27 cellular contexts compared by ENCODE assay signal in genomic region chr11:72309074-72309598, GRCh38.
DNase-seq lines count a peak whose midpoint lies in the region; ATAC-seq and TF ChIP-seq lines count a peak whose summit lies in the region.
"Had no signal": no experiment of that assay in that cellular context is flagged by ENCODE, and none has a peak within 500 bp of the region (broad histone marks: within the 10 kb centered on the region; RNA-seq: fewer than 3 reads in every experiment).

No MANE protein-coding gene starts in this region.

- peaks cover 27% of the 10 kb centered on the region for H3K36me3 Mint-ChIP-seq in brain
- peaks cover 0 to 64% (median 23%) of the 10 kb centered on the region in 5 donors for H3K36me3 Mint-ChIP-seq in naive thymus-derived CD4-positive, alpha-beta T cell

- no peak for TF ChIP-seq CTCF in brain (conservative IDR thresholded peaks at IDR 0.05)
- TF ChIP-seq CTCF in psoas muscle (IDR thresholded peaks at IDR 0.05): no peak

- intact Hi-C loops in psoas muscle (cut with DNase I): no loop called here
- intact Hi-C loops in naive thymus-derived CD4-positive, alpha-beta T cell (cut with micrococcal nuclease): no loop called here

- H3K9me3 ChIP-seq in psoas muscle: no peaks in the 10 kb centered on the region
- no peaks in the 10 kb centered on the region for H3K9me3 ChIP-seq in naive thymus-derived CD4-positive, alpha-beta T cell (ENCODE audit: control insufficient read depth in 2 of 3, low read length in 3 of 3)
- H3K9me3 ChIP-seq: A549, left ventricle myocardium inferior, neutrophil, vagina had no signal

- H3K36me3 ChIP-seq in psoas muscle (ENCODE audit: insufficient read depth in 1 of 2, low read depth in 1 of 2): peaks cover 3 to 66% of the 10 kb centered on the region in 2 donors
- peaks cover 0 to 61% (median 0%) of the 10 kb centered on the region in 3 experiments for H3K36me3 ChIP-seq in naive thymus-derived CD4-positive, alpha-beta T cell (ENCODE audit: control insufficient read depth in 2 of 3, insufficient read depth in 3 of 3, low read length in 3 of 3)

- no peak overlapping the region for H3K4me3 ChIP-seq in psoas muscle
- H3K4me3 ChIP-seq in naive thymus-derived CD4-positive, alpha-beta T cell (ENCODE audit: low read length): no peak overlapping the region
- H3K4me3 ChIP-seq: A549, left ventricle myocardium inferior, SK-N-MC, vagina had no signal

- CTCF ChIA-PET in naive thymus-derived CD4-positive, alpha-beta T cell (lab: Charles Lee): no interaction called here

- H3K9me3 Mint-ChIP-seq in brain: no peaks in the 10 kb centered on the region
- H3K9me3 Mint-ChIP-seq in naive thymus-derived CD4-positive, alpha-beta T cell: no peaks in the 10 kb centered on the region
- H3K9me3 Mint-ChIP-seq: activated CD4-positive, alpha-beta memory T cell treated with anti-CD3 and anti-CD28 coated beads for 36 hours; activated T-helper 1 cell treated with anti-CD3 and anti-CD28 coated beads, Interleukin-12 subunit alpha, Interleukin-12 subunit beta, Interleukin-2, Interleukin-4 antibody, amounts not matched to agents 30 ng/mL and 10 ng/mL and 1 ng/mL, durations not matched to agents 14 hours and 24 hours and 36 hours; CD4-positive, alpha-beta memory T cell; stimulated activated naive CD8-positive, alpha-beta T cell treated with anti-CD3 and anti-CD28 coated beads, Interleukin-15, amount 100 ng/mL, for 72 hours had no signal

- no peak overlapping the region for H3K27ac ChIP-seq in psoas muscle
- H3K27ac ChIP-seq in naive thymus-derived CD4-positive, alpha-beta T cell (ENCODE audit: low read depth, low read length): no peak overlapping the region
- H3K27ac ChIP-seq: A549, left ventricle myocardium inferior, neutrophil, SK-N-MC, vagina had no signal

- DNase-seq in NCI-H82 (lab: John Stamatoyannopoulos, UW): peak; percentile 54
- no peak for DNase-seq in NCI-H82 treated with DMSO at 0.1 percent for 48 hours (lab: John Stamatoyannopoulos, UW; ENCODE audit: unreplicated experiment)
- peak; percentile 69 for DNase-seq in NCI-H2227 (lab: John Stamatoyannopoulos, UW; ENCODE audit: unreplicated experiment)
- DNase-seq in psoas muscle: no peak
- no peak for DNase-seq in naive thymus-derived CD4-positive, alpha-beta T cell
- DNase-seq: activated CD4-positive, alpha-beta memory T cell treated with anti-CD3 and anti-CD28 coated beads for 36 hours; activated CD4-positive, alpha-beta T cell treated with anti-CD3 and anti-CD28 coated beads for 1 hour; activated CD8-positive, alpha-beta memory T cell treated with anti-CD3 and anti-CD28 coated beads, Interleukin-2, amount 50 U/mL, for 48 hours; activated naive CD4-positive, alpha-beta T cell treated with Interleukin-2 at 50 U/mL for 16 hours; CD4-positive, alpha-beta memory T cell; cerebellar nuclear complex; islet precursor cell; left ventricle myocardium inferior; mesendoderm; NCI-H526 treated with DMSO at 0.1 percent for 48 hours; stimulated activated CD8-positive, alpha-beta memory T cell treated with anti-CD3 and anti-CD28 coated beads, Interleukin-4, amount 100 ng/mL, for 48 hours; stimulated activated naive CD8-positive, alpha-beta T cell treated with anti-CD3 and anti-CD28 coated beads, Interleukin-15, amount 100 ng/mL, for 72 hours; T-helper 17 cell had no signal

- H3K4me1 ChIP-seq in psoas muscle: no peaks in the 10 kb centered on the region
- no peaks in the 10 kb centered on the region for H3K4me1 ChIP-seq in naive thymus-derived CD4-positive, alpha-beta T cell (ENCODE audit: control insufficient read depth in 2 of 2, insufficient read depth in 2 of 2, low read length in 2 of 2)
- H3K4me1 ChIP-seq: A549 had no signal

- H3K27me3 ChIP-seq in psoas muscle (ENCODE audit: insufficient read depth in 3 of 3, low read length in 2 of 3): no peaks in the 10 kb centered on the region
- H3K27me3 ChIP-seq in naive thymus-derived CD4-positive, alpha-beta T cell (ENCODE audit: control insufficient read depth in 2 of 2, insufficient read depth in 2 of 2, low read length in 2 of 2): no peaks in the 10 kb centered on the region
- H3K27me3 ChIP-seq: neutrophil, vagina had no signal

- peaks cover 53% of the 10 kb centered on the region for H3K4me1 Mint-ChIP-seq in brain
- no peaks in the 10 kb centered on the region for H3K4me1 Mint-ChIP-seq in naive thymus-derived CD4-positive, alpha-beta T cell
- H3K4me1 Mint-ChIP-seq: CD4-positive, alpha-beta memory T cell; stimulated activated naive CD8-positive, alpha-beta T cell treated with anti-CD3 and anti-CD28 coated beads, Interleukin-15, amount 100 ng/mL, for 72 hours had no signal

- H3K27ac Mint-ChIP-seq in brain: peak overlapping the region; percentile 61 to 91 (median 85)
- no peak overlapping the region for H3K27ac Mint-ChIP-seq in naive thymus-derived CD4-positive, alpha-beta T cell
- H3K27ac Mint-ChIP-seq: activated CD4-positive, alpha-beta memory T cell treated with anti-CD3 and anti-CD28 coated beads for 36 hours; activated T-helper 1 cell treated with anti-CD3 and anti-CD28 coated beads, Interleukin-12 subunit alpha, Interleukin-12 subunit beta, Interleukin-2, Interleukin-4 antibody, amounts not matched to agents 30 ng/mL and 10 ng/mL and 1 ng/mL, durations not matched to agents 14 hours and 24 hours and 36 hours; stimulated activated naive CD8-positive, alpha-beta T cell treated with anti-CD3 and anti-CD28 coated beads, Interleukin-15, amount 100 ng/mL, for 72 hours; T-helper 17 cell had no signal

- ATAC-seq in HG02884 (IDR thresholded peaks at IDR 0.05; ENCODE audit: unreplicated experiment) (no peak), HG03354 (IDR thresholded peaks at IDR 0.05; ENCODE audit: poor library complexity, severe bottlenecking, unreplicated experiment) (no peak), psoas muscle (no peak)
- ATAC-seq in naive thymus-derived CD4-positive, alpha-beta T cell: no peak
- ATAC-seq: A549; esophagus mucosa; stimulated activated naive CD8-positive, alpha-beta T cell treated with anti-CD3 and anti-CD28 coated beads, Interleukin-15, amount 100 ng/mL, for 72 hours; T-helper 17 cell had no signal

- H3K27me3 Mint-ChIP-seq in brain: no peaks in the 10 kb centered on the region
- no peaks in the 10 kb centered on the region for H3K27me3 Mint-ChIP-seq in naive thymus-derived CD4-positive, alpha-beta T cell
- H3K27me3 Mint-ChIP-seq: activated CD4-positive, alpha-beta memory T cell treated with anti-CD3 and anti-CD28 coated beads for 36 hours; CD4-positive, alpha-beta memory T cell; stimulated activated naive CD8-positive, alpha-beta T cell treated with anti-CD3 and anti-CD28 coated beads, Interleukin-15, amount 100 ng/mL, for 72 hours; T-helper 17 cell had no signal

- POLR2A ChIA-PET in naive thymus-derived CD4-positive, alpha-beta T cell (lab: Charles Lee): no interaction called here

- H3K4me3 Mint-ChIP-seq in brain: no peak overlapping the region
- no peak overlapping the region for H3K4me3 Mint-ChIP-seq in naive thymus-derived CD4-positive, alpha-beta T cell
- H3K4me3 Mint-ChIP-seq: activated CD4-positive, alpha-beta memory T cell treated with anti-CD3 and anti-CD28 coated beads for 36 hours; activated T-helper 1 cell treated with anti-CD3 and anti-CD28 coated beads, Interleukin-12 subunit alpha, Interleukin-12 subunit beta, Interleukin-2, Interleukin-4 antibody, amounts not matched to agents 30 ng/mL and 10 ng/mL and 1 ng/mL, durations not matched to agents 14 hours and 24 hours and 36 hours; CD4-positive, alpha-beta memory T cell; stimulated activated naive CD8-positive, alpha-beta T cell treated with anti-CD3 and anti-CD28 coated beads, Interleukin-15, amount 100 ng/mL, for 72 hours; T-helper 17 cell had no signal

- WGBS in psoas muscle, 3 donors: 91 to 93% (median 92%) methylated on average over 6 of the region's 6 CpGs

Comparison
In these comparisons a context has a peak if more than half of its experiments do, and no peak if none do; other contexts are left out.
1. DNase-seq: peak in NCI-H82 (single experiment) and NCI-H2227 (single experiment); none in NCI-H82 treated with DMSO at 0.1 percent for 48 hours (single experiment), psoas muscle (0 of 2) and naive thymus-derived CD4-positive, alpha-beta T cell (0 of 9).
2. H3K27ac Mint-ChIP-seq: peak in brain (5 of 5); none in naive thymus-derived CD4-positive, alpha-beta T cell (0 of 9).